Comparison of ENCODE assay signal across 9 cellular contexts in the genomic region with DNA sequence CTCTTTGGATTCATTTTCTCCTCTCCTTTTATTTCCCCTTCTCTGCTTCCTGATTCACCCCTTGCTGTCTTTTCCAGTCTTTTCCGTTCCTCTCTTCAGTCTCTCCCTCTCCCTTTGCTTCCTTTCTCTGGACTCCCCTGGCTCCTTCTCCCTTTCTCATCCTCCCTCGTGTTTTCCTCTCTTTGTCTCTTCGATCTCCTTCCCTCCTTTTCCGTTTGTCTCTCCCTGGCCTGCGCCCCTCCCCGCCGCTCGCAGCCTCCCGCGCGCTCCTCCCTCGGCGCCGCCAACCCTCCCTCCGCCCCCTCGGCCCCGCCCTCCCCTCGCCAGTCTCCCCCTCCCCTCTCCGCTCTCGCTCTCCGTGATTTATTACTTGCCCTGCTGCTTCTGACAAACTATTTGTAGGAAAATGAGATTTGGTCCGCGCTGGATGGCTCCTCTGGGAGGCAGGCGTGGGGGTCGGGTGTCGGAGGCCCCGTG. TPM values are rescaled to one million over a fixed set of nuclear protein-coding genes. Genes with fewer than 3 reads are reported as not detected.
A peak's percentile ranks its signal among the peaks of the same experiment; 100 is the strongest.
DNase-seq lines count a peak whose midpoint lies in the region; ATAC-seq, FAIRE-seq and TF ChIP-seq lines count a peak whose summit lies in the region.
"Had no signal": no experiment of that assay in that cellular context is flagged by ENCODE, and none has a peak within 500 bp of the region (broad histone marks: within the 10 kb centered on the region; RNA-seq: fewer than 3 reads in every experiment).

No MANE protein-coding gene starts in this region.

- no peak overlapping the region for H3K18ac ChIP-seq in H1 (ENCODE audit: extremely low read depth, low read length)

- no peak overlapping the region for H3K23ac ChIP-seq in H1 (ENCODE audit: insufficient read length)

- POLR2A ChIA-PET in H1 (lab: Charles Lee; ENCODE audit: partially characterized antibody): no interaction called here

- no peaks in the 10 kb centered on the region for H3K79me1 ChIP-seq in H1 (ENCODE audit: low read depth, low read length)

- no peak overlapping the region for H4K8ac ChIP-seq in H1 (ENCODE audit: extremely low read depth, insufficient read depth, low read length)

- DNase-seq in SHP77 (lab: John Stamatoyannopoulos, UW): peak; percentile 22 to 39
- DNase-seq in SHP77 treated with DMSO at 0.1 percent for 48 hours (lab: John Stamatoyannopoulos, UW): no peak
- peak; percentile 67 for DNase-seq in NCI-H345 (lab: John Stamatoyannopoulos, UW)
- peak; percentile 5 to 7 for DNase-seq in activated CD4-positive, alpha-beta T cell treated with anti-CD3 and anti-CD28 coated beads, Interleukin-2, amount 50 U/mL, for 24 hours (ENCODE audit: low read depth in 1 of 2, low spot score in 1 of 2)
- peak; percentile 15 to 68 for DNase-seq in H1 (ENCODE audit: low read depth in 1 of 2, low spot score in 2 of 2)
- DNase-seq in mesothelial cell of epicardium (ENCODE audit: low spot score in 2 of 2, unreplicated experiment in 2 of 2): peak; percentile 61 to 73
- peak; percentile 16 for DNase-seq in stimulated activated CD8-positive, alpha-beta memory T cell treated with anti-CD3 and anti-CD28 coated beads, Interleukin-7, amount 100 ng/mL, for 24 hours (ENCODE audit: low read depth)

- ATAC-seq in HG02798 (IDR thresholded peaks at IDR 0.05; ENCODE audit: poor library complexity, unreplicated experiment): no peak

- H3K14ac ChIP-seq in H1 (ENCODE audit: insufficient read length): no peak overlapping the region

- H3K27me3 ChIP-seq in H1 (replicated peaks in 1 of 4; ENCODE audit: control insufficient read depth in 3 of 4, extremely low read depth in 1 of 4, insufficient read depth in 3 of 4, low read length in 3 of 4): peaks cover 0 to 10% (median 6%) of the 10 kb centered on the region in 4 experiments; a peak in 5 of 7 replicates

- no peaks in the 10 kb centered on the region for H3K9me3 Mint-ChIP-seq in mesothelial cell of epicardium

- no peak overlapping the region for H2BK5ac ChIP-seq in H1 (ENCODE audit: low read depth, low read length)

- H2BK12ac ChIP-seq in H1 (ENCODE audit: low read depth, low read length): 0 out of 2 replicates have a peak overlapping the region, but pooled peaks have one; percentile 45

- H3K79me2 ChIP-seq in H1 (ENCODE audit: control insufficient read depth in 1 of 2, insufficient read depth in 2 of 2, low read length in 2 of 2): no peaks in the 10 kb centered on the region

- H2AK5ac ChIP-seq in H1 (ENCODE audit: low read depth, low read length): no peak overlapping the region; the same call in 1 of the 2 replicates

- H3K27ac Mint-ChIP-seq in mesothelial cell of epicardium: peak overlapping the region; percentile 92

- no peak for TF ChIP-seq RAD21 in H1 (IDR thresholded peaks at IDR 0.05 in 1 of 2, conservative IDR thresholded peaks at IDR 0.05 in 1 of 2; ENCODE audit: low read depth in 2 of 2, low read length in 2 of 2)

- H3K4me2 ChIP-seq in H1 (ENCODE audit: insufficient read depth in 1 of 2, low read depth in 2 of 2, low read length in 2 of 2): peak overlapping the region; percentile 71 to 91

- no peak overlapping the region for H4K91ac ChIP-seq in H1 (replicated peaks; ENCODE audit: insufficient read length, low read length)

- no peaks in the 10 kb centered on the region for H3K36me3 Mint-ChIP-seq in mesothelial cell of epicardium

- H3K4me1 ChIP-seq in H1 (replicated peaks in 1 of 4; ENCODE audit: control insufficient read depth in 3 of 4, insufficient read depth in 4 of 4, low read length in 3 of 4): peaks cover 0 to 8% (median 2%) of the 10 kb centered on the region in 4 experiments; a peak in 4 of 7 replicates

- TF ChIP-seq CTCF in H1 (IDR thresholded peaks at IDR 0.05; ENCODE audit: control extremely low read depth in 1 of 3, insufficient read depth in 1 of 3, low read depth in 1 of 3, low read length in 3 of 3) (no peak), mesothelial cell of epicardium (IDR thresholded peaks at IDR 0.05; ENCODE audit: unreplicated experiment) (no peak)

- whole genome bisulfite sequencing in H1 (ENCODE audit: extremely low coverage in 1 of 2, insufficient coverage in 1 of 2, insufficient read length in 1 of 2, insufficient replicate concordance in 2 of 2, low coverage in 1 of 2, low lambda C conversion rate in 2 of 2, missing lambda C conversion rate in 1 of 2), 2 experiments: 0% methylated on average over 1 of the region's 27 CpGs; no CpG with 5 or more reads in 1 of the 2 experiments

- H2BK15ac ChIP-seq in H1 (ENCODE audit: low read length): no peak overlapping the region

- no peaks in the 10 kb centered on the region for H3K36me3 ChIP-seq in H1 (ENCODE audit: control insufficient read depth in 2 of 4, insufficient read depth in 4 of 4, low read length in 3 of 4)

- no peak for FAIRE-seq in H1 (lab: Jason Lieb, UNC)

- no peak overlapping the region for H4K5ac ChIP-seq in H1 (ENCODE audit: insufficient read length, low read depth, low read length)

- H3K4me3 Mint-ChIP-seq in mesothelial cell of epicardium: peak overlapping the region; percentile 62

- peaks cover 31% of the 10 kb centered on the region for H3K27me3 Mint-ChIP-seq in mesothelial cell of epicardium (ENCODE audit: low read depth)

- H3K9ac ChIP-seq in H1 (replicated peaks in 1 of 4; ENCODE audit: extremely low read depth in 1 of 4, low read depth in 3 of 4, low read length in 3 of 4): no peak overlapping the region; a peak in 3 of 7 replicates

- peak overlapping the region; percentile 17 to 70 (median 41) for H3K4me3 ChIP-seq in H1 (ENCODE audit: extremely low read depth in 1 of 4, insufficient read depth in 2 of 4, low read depth in 3 of 4, low read length in 4 of 4)

- no peak overlapping the region for H3K27ac ChIP-seq in H1 (ENCODE audit: low read depth, low read length)
- H3K27ac ChIP-seq: C4-2B had no signal

- H2BK20ac ChIP-seq in H1 (ENCODE audit: low read length): no peak overlapping the region

- no peaks in the 10 kb centered on the region for H4K20me1 ChIP-seq in H1 (replicated peaks in 1 of 2; ENCODE audit: control insufficient read depth in 1 of 2, insufficient read depth in 2 of 2, low read length in 2 of 2)

- peak overlapping the region; percentile 96 for H2AFZ ChIP-seq in H1 (ENCODE audit: low read length)

- no peak overlapping the region for H2BK120ac ChIP-seq in H1 (replicated peaks; ENCODE audit: low read depth, low read length)

- CTCF ChIA-PET in H1 (lab: Charles Lee; ENCODE audit: partially characterized antibody): no interaction called here

- H3K4me1 Mint-ChIP-seq in mesothelial cell of epicardium: peaks cover 29% of the 10 kb centered on the region

- no peaks in the 10 kb centered on the region; a peak in 1 of 4 replicates for H3K9me3 ChIP-seq in H1 (ENCODE audit: insufficient read depth in 2 of 2, low read depth in 1 of 2, low read length in 1 of 2)

- no peak for TF ChIP-seq POLR2A in H1 (IDR thresholded peaks at IDR 0.05; ENCODE audit: control extremely low read depth in 1 of 2, low read depth in 2 of 2, low read length in 2 of 2)

- TF ChIP-seq EP300 in H1 (IDR thresholded peaks at IDR 0.05; ENCODE audit: borderline replicate concordance in 1 of 2, low read depth in 2 of 2, low read length in 2 of 2): no peak

- H3K56ac ChIP-seq in H1 (replicated peaks; ENCODE audit: insufficient read length, low read depth, low read length): no peak overlapping the region

- H3K23me2 ChIP-seq in H1 (ENCODE audit: low read depth, low read length): peaks cover 6% of the 10 kb centered on the region; the same call in 1 of the 2 replicates

- no peak overlapping the region for H3K4ac ChIP-seq in H1 (replicated peaks; ENCODE audit: insufficient read length, low read depth, low read length)

TF ChIP-seq in H1, 55 proteins besides CTCF, POLR2A, EP300 and RAD21:
- peak; percentile 17; the same call in 1 of the 2 replicates for TF ChIP-seq RBBP5 (IDR thresholded peaks at IDR 0.05; ENCODE audit: borderline replicate concordance, low read depth, low read length)
- no peak for TF ChIP-seq SP4 (IDR thresholded peaks at IDR 0.05; ENCODE audit: low read length)
- TF ChIP-seq, protein P1, sequence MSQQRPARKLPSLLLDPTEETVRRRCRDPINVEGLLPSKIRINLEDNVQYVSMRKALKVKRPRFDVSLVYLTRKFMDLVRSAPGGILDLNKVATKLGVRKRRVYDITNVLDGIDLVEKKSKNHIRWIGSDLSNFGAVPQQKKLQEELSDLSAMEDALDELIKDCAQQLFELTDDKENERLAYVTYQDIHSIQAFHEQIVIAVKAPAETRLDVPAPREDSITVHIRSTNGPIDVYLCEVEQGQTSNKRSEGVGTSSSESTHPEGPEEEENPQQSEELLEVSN (IDR thresholded peaks at IDR 0.05): peak; percentile 98
- TF ChIP-seq, protein P2, sequence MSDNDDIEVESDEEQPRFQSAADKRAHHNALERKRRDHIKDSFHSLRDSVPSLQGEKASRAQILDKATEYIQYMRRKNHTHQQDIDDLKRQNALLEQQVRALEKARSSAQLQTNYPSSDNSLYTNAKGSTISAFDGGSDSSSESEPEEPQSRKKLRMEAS (IDR thresholded peaks at IDR 0.05): peak; percentile 91
- TF ChIP-seq TAF7 (optimal IDR thresholded peaks at IDR 0.05; ENCODE audit: borderline replicate concordance, low read depth, low read length): no peak

RNA-seq across cellular contexts. Expression of a gene that starts 46.0 kb away (rescaled TPM):
- not detected in 2 replicates for total RNA-seq in H1 (2021; fragmentation: NEBNext Ultra II Directional; extraction: Animal tissue kit (Norgen Biotek cat#: 25700))
- polyA plus RNA-seq in H1 (2011; rRNA removed): 0.02 and 0.08 TPM in 2 replicates
- 0.04 TPM for polyA plus RNA-seq in H1 (2011; cell fraction: cytosol; rRNA removed)
- not detected for polyA plus RNA-seq in H1 (2011; cell fraction: nucleus; rRNA removed)
- 0.10 to 0.34 TPM (median 0.13 TPM) in 3 of 4 replicates, not detected in the other for polyA plus RNA-seq in H1 (2012, experiment 1 of 2)
- polyA plus RNA-seq in H1 (2012, experiment 2 of 2): not detected
- 0.04 TPM for polyA plus RNA-seq in H1 (2013, experiment 1 of 2)
- 0.06 TPM for polyA plus RNA-seq in H1 (2013, experiment 2 of 2)
- 0.09 TPM in 1 of 2 replicates, not detected in the other for polyA minus RNA-seq in H1 (2011; rRNA and poly(A)+ RNA removed)
- polyA minus RNA-seq in H1 (2011; cell fraction: cytosol; rRNA and poly(A)+ RNA removed): not detected
- polyA minus RNA-seq in H1 (2011; cell fraction: nucleus; rRNA and poly(A)+ RNA removed): not detected
- total RNA-seq in mesothelial cell of epicardium: 0.13 to 0.31 TPM in 2 of 3 replicates, not detected in the other
